ENCODE assay signal across 31 cellular contexts in the genomic region with DNA sequence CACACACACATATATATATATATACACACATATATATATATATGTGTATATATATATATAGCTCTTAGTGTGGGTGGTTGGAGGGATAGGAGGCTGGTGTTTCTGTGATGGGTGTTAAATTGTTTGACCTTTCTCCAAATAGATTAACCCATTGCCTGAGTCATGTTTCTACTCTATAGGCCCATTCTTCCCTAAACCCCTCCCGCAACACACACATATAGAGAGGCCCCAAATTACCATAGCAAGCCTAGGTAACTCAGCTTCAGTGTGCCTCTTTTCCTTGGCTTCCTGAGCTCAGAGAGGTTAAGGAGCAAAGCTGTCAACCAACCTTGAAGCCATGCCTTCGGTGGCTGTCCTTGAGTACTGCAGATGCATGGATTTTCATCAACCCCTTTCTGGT.
"Had no signal": no experiment of that assay in that cellular context is flagged by ENCODE, and none has a peak within 500 bp of the region (broad histone marks: within the 10 kb centered on the region; RNA-seq: fewer than 3 reads in every experiment).

No MANE protein-coding gene starts in this region.

- H3K27ac ChIP-seq: brain microvascular endothelial cell, coronary artery, dorsolateral prefrontal cortex, epithelial cell of prostate, esophagus squamous epithelium, gastroesophageal sphincter, heart right ventricle, hepatocyte had no signal

- H3K4me3 Mint-ChIP-seq: activated CD4-positive, alpha-beta memory T cell treated with anti-CD3 and anti-CD28 coated beads, Interleukin-2, amount 10 ng/mL, durations not matched to agents 7 days and 5 days; activated CD4-positive, alpha-beta T cell treated with anti-CD3 and anti-CD28 coated beads, Interleukin-2, amount 10 ng/mL, durations not matched to agents 7 days and 5 days; activated CD8-positive, alpha-beta memory T cell treated with anti-CD3 and anti-CD28 coated beads, Interleukin-2, amount 10 ng/mL, durations not matched to agents 7 days and 5 days; activated naive CD4-positive, alpha-beta T cell treated with anti-CD3 and anti-CD28 coated beads for 36 hours; activated naive CD4-positive, alpha-beta T cell treated with anti-CD3 and anti-CD28 coated beads, Interleukin-2, amount 50 U/mL, for 24 hours; activated naive CD8-positive, alpha-beta T cell treated with anti-CD3 and anti-CD28 coated beads, Interleukin-2, amount 10 ng/mL, durations not matched to agents 7 days and 5 days; activated T-helper 1 cell treated with anti-CD3 and anti-CD28 coated beads, Interleukin-12 subunit alpha, Interleukin-12 subunit beta, Interleukin-2, Interleukin-4 antibody, amounts not matched to agents 30 ng/mL and 10 ng/mL and 1 ng/mL, durations not matched to agents 14 hours and 24 hours and 36 hours; central memory CD8-positive, alpha-beta T cell; dendritic cell treated with granulocyte-macrophage colony-stimulating factor and Interleukin-4, amounts not matched to agents 40 ng/mL and 50 ng/mL, for 4 days; effector memory CD8-positive, alpha-beta T cell; T-cell had no signal

- H3K9me3 ChIP-seq: esophagus squamous epithelium, gastroesophageal sphincter had no signal

- H3K4me2 ChIP-seq: hepatocyte had no signal

- H3K79me2 ChIP-seq: hepatocyte had no signal

- H3K36me3 ChIP-seq: brain microvascular endothelial cell, esophagus squamous epithelium, gastroesophageal sphincter, heart right ventricle had no signal

- H3K9me3 Mint-ChIP-seq: central memory CD8-positive, alpha-beta T cell; T-cell had no signal

- H3K27ac Mint-ChIP-seq: activated CD4-positive, alpha-beta memory T cell treated with anti-CD3 and anti-CD28 coated beads, Interleukin-2, amount 10 ng/mL, durations not matched to agents 7 days and 5 days; activated CD4-positive, alpha-beta T cell treated with anti-CD3 and anti-CD28 coated beads, Interleukin-2, amount 10 ng/mL, durations not matched to agents 7 days and 5 days; activated CD8-positive, alpha-beta memory T cell treated with anti-CD3 and anti-CD28 coated beads, Interleukin-2, amount 10 ng/mL, durations not matched to agents 7 days and 5 days; activated naive CD4-positive, alpha-beta T cell treated with anti-CD3 and anti-CD28 coated beads for 36 hours; activated naive CD4-positive, alpha-beta T cell treated with anti-CD3 and anti-CD28 coated beads, Interleukin-2, amount 50 U/mL, for 24 hours; activated naive CD8-positive, alpha-beta T cell treated with anti-CD3 and anti-CD28 coated beads, Interleukin-2, amount 10 ng/mL, durations not matched to agents 7 days and 5 days; activated T-helper 1 cell treated with anti-CD3 and anti-CD28 coated beads, Interleukin-12 subunit alpha, Interleukin-12 subunit beta, Interleukin-2, Interleukin-4 antibody, amounts not matched to agents 30 ng/mL and 10 ng/mL and 1 ng/mL, durations not matched to agents 14 hours and 24 hours and 36 hours; activated T-helper 2 cell treated with anti-CD3 and anti-CD28 coated beads, Interferon-gamma antibody, Interleukin-2, Interleukin-4, amounts not matched to agents 10 μg/mL and 5 μg/mL and 100 μg/mL, durations not matched to agents 14 hours and 24 hours and 36 hours; dendritic cell treated with granulocyte-macrophage colony-stimulating factor and Interleukin-4, amounts not matched to agents 40 ng/mL and 50 ng/mL, for 4 days; effector memory CD8-positive, alpha-beta T cell; T-cell had no signal

- DNase-seq: activated CD4-positive, alpha-beta memory T cell treated with anti-CD3 and anti-CD28 coated beads, Interleukin-2, amount 10 ng/mL, durations not matched to agents 7 days and 5 days; activated CD4-positive, alpha-beta T cell treated with anti-CD3 and anti-CD28 coated beads for 1 hour; activated CD4-positive, alpha-beta T cell treated with anti-CD3 and anti-CD28 coated beads for 4 hours; activated CD4-positive, alpha-beta T cell treated with anti-CD3 and anti-CD28 coated beads, Interleukin-2, amount 10 ng/mL, durations not matched to agents 7 days and 5 days; activated CD4-positive, alpha-beta T cell treated with anti-CD3 and anti-CD28 coated beads, Interleukin-2, amount 50 U/mL, for 4 hours; activated CD8-positive, alpha-beta memory T cell treated with anti-CD3 and anti-CD28 coated beads, Interleukin-2, amount 10 ng/mL, durations not matched to agents 7 days and 5 days; activated CD8-positive, alpha-beta memory T cell treated with anti-CD3 and anti-CD28 coated beads, Interleukin-2, amount 50 U/mL, for 4 hours; activated effector memory CD4-positive, alpha-beta T cell treated with anti-CD3 and anti-CD28 coated beads, Interleukin-2, amount 50 U/mL, for 16 hours; activated naive CD4-positive, alpha-beta T cell treated with anti-CD3 and anti-CD28 coated beads for 36 hours; activated naive CD8-positive, alpha-beta T cell treated with anti-CD3 and anti-CD28 coated beads, Interleukin-2, amount 10 ng/mL, durations not matched to agents 7 days and 5 days; activated T-cell treated with anti-CD3 and anti-CD28 coated beads, Interleukin-2, amount 50 U/mL, for 1 hour; activated T-cell treated with anti-CD3 and anti-CD28 coated beads, Interleukin-2, amount 50 U/mL, for 48 hours; amniotic stem cell; anterior cingulate cortex; brain microvascular endothelial cell; dorsolateral prefrontal cortex; effector memory CD8-positive, alpha-beta T cell; esophagus squamous epithelium; foreskin melanocyte; heart right ventricle; T-cell; T-helper 2 cell had no signal

- H3K4me1 Mint-ChIP-seq: activated CD4-positive, alpha-beta memory T cell treated with anti-CD3 and anti-CD28 coated beads, Interleukin-2, amount 10 ng/mL, durations not matched to agents 7 days and 5 days; activated CD8-positive, alpha-beta memory T cell treated with anti-CD3 and anti-CD28 coated beads, Interleukin-2, amount 10 ng/mL, durations not matched to agents 7 days and 5 days; activated naive CD4-positive, alpha-beta T cell treated with anti-CD3 and anti-CD28 coated beads, Interleukin-2, amount 50 U/mL, for 24 hours; central memory CD8-positive, alpha-beta T cell had no signal

- H3K36me3 Mint-ChIP-seq: activated naive CD4-positive, alpha-beta T cell treated with anti-CD3 and anti-CD28 coated beads, Interleukin-2, amount 50 U/mL, for 24 hours; T-cell had no signal

- H3K27me3 Mint-ChIP-seq: activated CD4-positive, alpha-beta memory T cell treated with anti-CD3 and anti-CD28 coated beads, Interleukin-2, amount 10 ng/mL, durations not matched to agents 7 days and 5 days; activated naive CD4-positive, alpha-beta T cell treated with anti-CD3 and anti-CD28 coated beads, Interleukin-2, amount 50 U/mL, for 24 hours; dendritic cell treated with granulocyte-macrophage colony-stimulating factor and Interleukin-4, amounts not matched to agents 40 ng/mL and 50 ng/mL, for 4 days; T-cell had no signal

- H3K27me3 ChIP-seq: brain microvascular endothelial cell, esophagus squamous epithelium, gastroesophageal sphincter, hepatocyte had no signal

- H2AFZ ChIP-seq: hepatocyte had no signal

- ATAC-seq: activated CD8-positive, alpha-beta memory T cell treated with anti-CD3 and anti-CD28 coated beads, Interleukin-2, amount 10 ng/mL, durations not matched to agents 7 days and 5 days; effector memory CD8-positive, alpha-beta T cell; gastroesophageal sphincter; heart right ventricle; T-cell had no signal

- H3K4me3 ChIP-seq: coronary artery, dorsolateral prefrontal cortex, esophagus squamous epithelium, gastroesophageal sphincter, heart right ventricle, hepatocyte had no signal

- H3K4me1 ChIP-seq: esophagus squamous epithelium, gastroesophageal sphincter had no signal
